ENCODE assay signal across 8 cellular contexts in genomic region chr1:110150330-110151174, GRCh38. TPM values are rescaled to one million over a fixed set of nuclear protein-coding genes. Genes with fewer than 3 reads are reported as not detected.
DNase-seq lines count a peak whose midpoint lies in the region; ATAC-seq and TF ChIP-seq lines count a peak whose summit lies in the region.

SLC6A17 (plus strand) TSS chr1:110150494; CDS start chr1:110166930, 16,436 bp downstream.

- WGBS in smooth muscle cell (ENCODE audit: low lambda C conversion rate) = 2% methylated on average over 66 of the region's 104 CpGs

- TF ChIP-seq CTCF in AG04449 (IDR thresholded peaks at IDR 0.05; ENCODE audit: insufficient read depth, low read length, missing control alignments) (peak; percentile 26), foreskin fibroblast (IDR thresholded peaks at IDR 0.05; ENCODE audit: low read depth, low read length) (no peak), smooth muscle cell (IDR thresholded peaks at IDR 0.05; ENCODE audit: borderline replicate concordance, insufficient read depth, poor library complexity, severe bottlenecking) (peak; percentile 15)

- ATAC-seq in GM21390 (IDR thresholded peaks at IDR 0.05; ENCODE audit: unreplicated experiment) = no peak
- no peak for ATAC-seq in GM21723 (IDR thresholded peaks at IDR 0.05; ENCODE audit: unreplicated experiment)
- ATAC-seq in left colon = no peak

- DNase-seq in AG04449 (ENCODE audit: low read depth, low spot score) = no peak
- DNase-seq in HCEC 1CT = peak; percentile 50
- peak; percentile 30 to 41 (median 37) for DNase-seq in activated CD8-positive, alpha-beta memory T cell treated with anti-CD3 and anti-CD28 coated beads for 48 hours (ENCODE audit: low read depth in 2 of 3, low spot score in 2 of 3)
- peak; percentile 66 to 83 for DNase-seq in foreskin fibroblast
- peak; percentile 20 for DNase-seq in smooth muscle cell (lab: John Stamatoyannopoulos, UW; ENCODE audit: unreplicated experiment)
- DNase-seq in left colon = no peak

- CTCF ChIA-PET in AG04449 (lab: Yijun Ruan, JAX) = interaction anchor here (0.7 to 1.6 kb wide), 6 partner anchors 9 to 50 kb away, joined by 3 to 5 read pairs (median 3); no protein-coding TSS in a partner anchor

- no peaks in the 10 kb centered on the region for H3F3A ChIP-seq in smooth muscle cell (ENCODE audit: low read depth)

- H3K36me3 ChIP-seq in smooth muscle cell (ENCODE audit: low read depth) = no peaks in the 10 kb centered on the region

- H3K27me3 ChIP-seq in smooth muscle cell (ENCODE audit: low read depth) = peaks cover 87% of the 10 kb centered on the region

- H4K20me1 ChIP-seq in smooth muscle cell (ENCODE audit: low read depth) = peaks cover 8% of the 10 kb centered on the region

- no peak within 1 kb of the TSS for H3K27ac ChIP-seq in smooth muscle cell (ENCODE audit: low read depth)

- H3K9me3 ChIP-seq in smooth muscle cell (replicated peaks; ENCODE audit: low read depth) = no peaks in the 10 kb centered on the region

- H3K9ac ChIP-seq in smooth muscle cell (ENCODE audit: low read depth) = no peak within 1 kb of the TSS

- H3K4me1 ChIP-seq in smooth muscle cell (ENCODE audit: low read depth) = peaks cover 12% of the 10 kb centered on the region

- peak within 1 kb of the TSS; percentile 72 for H2AFZ ChIP-seq in smooth muscle cell (ENCODE audit: low read depth)

- no peaks in the 10 kb centered on the region for H3K79me2 ChIP-seq in smooth muscle cell (ENCODE audit: low read depth)

- H3K4me3 ChIP-seq in AG04449 (ENCODE audit: low read depth, low read length) (peak within 1 kb of the TSS; percentile 41), foreskin fibroblast (ENCODE audit: low read depth in 1 of 2, low read length in 2 of 2) (peak within 1 kb of the TSS; percentile 18 to 45), smooth muscle cell (peak within 1 kb of the TSS; percentile 56)

- H3K4me2 ChIP-seq in smooth muscle cell = peak within 1 kb of the TSS; percentile 96

- POLR2A ChIA-PET in AG04449 (lab: Yijun Ruan, JAX) = no interaction called here

- intact Hi-C loops in left colon (cut with DNase I, micrococcal nuclease) = no loop called here

RNA-seq across cellular contexts. Expression of gene SLC6A17, which starts in this region (rescaled TPM):
- 4.0 and 5.6 TPM in 2 replicates for total RNA-seq in smooth muscle cell
- polyA plus RNA-seq in smooth muscle cell = 3.2 and 4.2 TPM in 2 replicates
- under 1 TPM; 0.06 to 0.09 TPM for total RNA-seq in left colon

Comparison
In these comparisons a context has a peak if more than half of its experiments do, and no peak if none do; other contexts are left out.
1. DNase-seq: peak in HCEC 1CT (single experiment), activated CD8-positive, alpha-beta memory T cell treated with anti-CD3 and anti-CD28 coated beads for 48 hours (3 of 3), foreskin fibroblast (2 of 2) and smooth muscle cell (single experiment); none in AG04449 (single experiment) and left colon (0 of 2).
2. Peak in every context shown above with its lines, with median percentiles within 50 percentile points of each other: H3K4me3 ChIP-seq.